Comparison of ENCODE assay signal across 8 cellular contexts in genomic region chr11:114400222-114400973, GRCh38. TPM values are rescaled to one million over a fixed set of nuclear protein-coding genes. Genes with fewer than 3 reads are reported as not detected.
A peak's percentile ranks its signal among the peaks of the same experiment; 100 is the strongest.
DNase-seq lines count a peak whose midpoint lies in the region; ATAC-seq and TF ChIP-seq lines count a peak whose summit lies in the region.

TSS of gene C11orf71 (minus strand) at chr11:114400511. CDS start at chr11:114400331, 180 bp downstream.
TSS of gene RBM7 (plus strand) at chr11:114400666. CDS start at chr11:114400672, 6 bp downstream.

- peak within 1 kb of the TSS; percentile 95 for H3K4me3 ChIP-seq in NT2/D1 (ENCODE audit: insufficient read length, low read depth)

- peak; percentile 97 for ATAC-seq in GM21381 (IDR thresholded peaks at IDR 0.05; ENCODE audit: unreplicated experiment)

- no peaks in the 10 kb centered on the region for H3K27me3 ChIP-seq in NT2/D1 (ENCODE audit: insufficient read depth, insufficient read length)

- H3K4me3 Mint-ChIP-seq in Calu3 (ENCODE audit: low read depth, unreplicated experiment): peak within 1 kb of the TSS; percentile 95
- H3K4me3 Mint-ChIP-seq in endothelial cell (ENCODE audit: unreplicated experiment): peak within 1 kb of the TSS; percentile 100
- H3K4me3 Mint-ChIP-seq in mesothelial cell of epicardium: peak within 1 kb of the TSS; percentile 99

- DNase-seq in Calu3 (peak; percentile 90), HUDEP-2 (lab: John Stamatoyannopoulos, UW; ENCODE audit: unreplicated experiment in 76 of 76) (peak; percentile 55 to 96 (median 93)), NT2/D1 (ENCODE audit: low read depth, low spot score) (peak; percentile 95), endothelial cell (ENCODE audit: low spot score) (peak; percentile 96), mesothelial cell of epicardium (ENCODE audit: low spot score in 2 of 2, unreplicated experiment in 2 of 2) (peak; percentile 89 to 95)
- peak; percentile 98 for DNase-seq in activated CD8-positive, alpha-beta memory T cell treated with anti-CD3 and anti-CD28 coated beads, Interleukin-2, amount 50 U/mL, for 4 hours
- peak; percentile 97 for DNase-seq in stimulated activated CD8-positive, alpha-beta memory T cell treated with anti-CD3 and anti-CD28 coated beads, Interleukin-15, amount 100 ng/mL, for 48 hours (ENCODE audit: low read depth in 2 of 2)

- H3K4me1 Mint-ChIP-seq in Calu3 (ENCODE audit: low read depth, unreplicated experiment) (peaks cover 31% of the 10 kb centered on the region), endothelial cell (ENCODE audit: unreplicated experiment) (peaks cover 21% of the 10 kb centered on the region), mesothelial cell of epicardium (peaks cover 40% of the 10 kb centered on the region)

- H3K9me3 ChIP-seq in NT2/D1 (ENCODE audit: insufficient read depth, low read length): no peaks in the 10 kb centered on the region

- peak within 1 kb of the TSS; percentile 98 for H3K9ac ChIP-seq in NT2/D1 (ENCODE audit: insufficient read length, low read depth)

- H3K27ac Mint-ChIP-seq in Calu3 (ENCODE audit: unreplicated experiment) (peak within 1 kb of the TSS; percentile 99), endothelial cell (ENCODE audit: unreplicated experiment) (peak within 1 kb of the TSS; percentile 99), mesothelial cell of epicardium (peak within 1 kb of the TSS; percentile 100)

- H3K9me3 Mint-ChIP-seq in Calu3 (ENCODE audit: low read depth, unreplicated experiment) (no peaks in the 10 kb centered on the region), endothelial cell (ENCODE audit: unreplicated experiment) (no peaks in the 10 kb centered on the region), mesothelial cell of epicardium (no peaks in the 10 kb centered on the region)

- no peak for TF ChIP-seq CTCF in Calu3 (IDR thresholded peaks at IDR 0.05; ENCODE audit: unreplicated experiment)
- TF ChIP-seq CTCF in endothelial cell (IDR thresholded peaks at IDR 0.05; ENCODE audit: unreplicated experiment): no peak
- no peak for TF ChIP-seq CTCF in mesothelial cell of epicardium (IDR thresholded peaks at IDR 0.05; ENCODE audit: unreplicated experiment)

- H3K27me3 Mint-ChIP-seq in Calu3 (ENCODE audit: unreplicated experiment) (no peaks in the 10 kb centered on the region), endothelial cell (ENCODE audit: unreplicated experiment) (peaks cover 10% of the 10 kb centered on the region), mesothelial cell of epicardium (ENCODE audit: low read depth) (no peaks in the 10 kb centered on the region)

- BruUV-seq in Calu3 (replicated peaks; lab: Mats Ljungman, UMichigan): no TSS peak

- peaks cover 26% of the 10 kb centered on the region for H3K36me3 ChIP-seq in NT2/D1 (ENCODE audit: insufficient read depth, insufficient read length, low read length)

- CTCF ChIA-PET in Calu3 (lab: Charles Lee): interaction anchor here (0.9 kb wide), 1 partner anchor 38 kb away, joined by 3 read pairs; no protein-coding TSS in a partner anchor

- H3K36me3 Mint-ChIP-seq in Calu3 (ENCODE audit: insufficient read depth, unreplicated experiment) (peaks cover 41% of the 10 kb centered on the region), endothelial cell (ENCODE audit: low read depth, unreplicated experiment) (no peaks in the 10 kb centered on the region), mesothelial cell of epicardium (peaks cover 11% of the 10 kb centered on the region)

- no peaks in the 10 kb centered on the region for H3K4me1 ChIP-seq in NT2/D1 (ENCODE audit: insufficient read depth, insufficient read length)

- intact Hi-C loops in Calu3 (cut with micrococcal nuclease; ENCODE audit: unreplicated experiment): loop anchor here (2.0 to 5.0 kb wide), 3 partner anchors 38 to 103 kb away; partner anchors contain the start of genes NNMT and REXO2

RNA-seq across cellular contexts. Expression of gene C11orf71, which starts in this region (rescaled TPM):
- total RNA-seq in Calu3 (2022): 3.8 and 6.7 TPM in 2 replicates
- total RNA-seq in endothelial cell (ENCODE audit: unreplicated experiment): 6.7 TPM
- 7.1 to 8.8 TPM (median 8.1 TPM) in 3 replicates for total RNA-seq in mesothelial cell of epicardium

RNA-seq across cellular contexts. Expression of gene RBM7, which starts in this region (rescaled TPM):
- total RNA-seq in Calu3 (2022) (22.0 and 26.4 TPM in 2 replicates), endothelial cell (ENCODE audit: unreplicated experiment) (44.8 TPM), mesothelial cell of epicardium (30.4 to 38.2 TPM (median 35.7 TPM) in 3 replicates)

Comparison
In these comparisons a context has a peak if more than half of its experiments do, and no peak if none do; other contexts are left out.
1. Peak in every context shown above with its lines: DNase-seq, ATAC-seq and H3K4me3 ChIP-seq.